In the genomic region with DNA sequence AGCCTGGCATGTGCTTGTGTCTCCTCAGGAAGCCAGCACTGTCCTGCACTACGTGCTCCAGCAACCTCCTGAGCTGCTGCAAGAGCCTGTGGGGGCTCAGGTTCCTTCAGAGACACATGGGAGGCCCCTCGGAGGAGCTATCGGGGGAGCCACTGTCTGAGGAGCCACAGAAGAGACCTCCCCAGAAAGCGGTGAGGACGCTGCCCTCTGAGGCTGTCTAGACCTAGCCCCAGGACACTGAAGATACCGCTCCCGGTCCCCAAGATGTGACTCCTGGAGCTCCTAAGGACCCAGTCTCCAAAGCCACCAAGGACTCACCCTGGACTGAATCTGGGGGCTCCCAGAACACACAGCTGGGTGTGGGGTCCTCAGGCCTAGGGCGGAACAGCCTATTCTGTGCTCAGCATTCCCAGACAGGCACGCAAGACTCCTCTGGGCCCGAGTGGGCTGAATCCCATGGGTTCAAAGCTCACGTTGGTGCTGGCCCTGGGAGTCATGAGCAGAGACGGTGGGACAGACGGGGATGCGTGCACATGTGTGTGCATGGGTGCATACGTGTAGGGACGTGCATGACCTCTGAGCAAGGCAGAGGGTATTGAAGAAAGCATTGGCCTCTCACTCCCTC, we compare ENCODE assay signal across 21 cellular contexts. TPM values are rescaled to one million over a fixed set of nuclear protein-coding genes. Genes with fewer than 3 reads are reported as not detected.
"Had no signal": no experiment of that assay in that cellular context is flagged by ENCODE, and none has a peak within 500 bp of the region (broad histone marks: within the 10 kb centered on the region; RNA-seq: fewer than 3 reads in every experiment).

No MANE protein-coding gene starts in this region.

- H3K4me1 Mint-ChIP-seq: activated B cell treated with CpG ODN at 0.5 μM for 24 hours; activated CD4-positive, alpha-beta T cell treated with anti-CD3 and anti-CD28 coated beads, Interleukin-2, amount 10 ng/mL, durations not matched to agents 7 days and 5 days; activated naive CD8-positive, alpha-beta T cell treated with anti-CD3 and anti-CD28 coated beads, Interleukin-2, amount 50 U/mL, for 24 hours; memory B cell; naive B cell; stimulated activated memory B cell treated with anti-CD40 and anti-IgM and Interleukin-4, amounts not matched to agents 10 μg/mL and 1 μg/mL and 100 μg/mL, for 72 hours; T-cell had no signal

- DNase-seq: activated B cell treated with CpG ODN at 0.5 μM for 24 hours; activated CD4-positive, alpha-beta T cell treated with anti-CD3 and anti-CD28 coated beads, Interleukin-2, amount 10 ng/mL, durations not matched to agents 7 days and 5 days; activated CD8-positive, alpha-beta memory T cell treated with anti-CD3 and anti-CD28 coated beads, Interleukin-2, amount 50 U/mL, for 48 hours; activated CD8-positive, alpha-beta T cell treated with anti-CD3 and anti-CD28 coated beads, Interleukin-2, amount 10 ng/mL, durations not matched to agents 7 days and 5 days; activated naive CD8-positive, alpha-beta T cell treated with anti-CD3 and anti-CD28 coated beads, Interleukin-2, amount 50 U/mL, for 24 hours; brain microvascular endothelial cell; cortex of kidney; hypothalamus; left lung; mucosa of descending colon; naive B cell; stimulated activated CD4-positive, alpha-beta T cell treated with anti-CD3 and anti-CD28 coated beads, Interleukin-4, amount 100 ng/mL, for 4 hours; thyroid gland had no signal

- H3K27ac Mint-ChIP-seq: activated B cell treated with CpG ODN at 0.5 μM for 24 hours; activated CD4-positive, alpha-beta T cell treated with anti-CD3 and anti-CD28 coated beads, Interleukin-2, amount 10 ng/mL, durations not matched to agents 7 days and 5 days; activated CD8-positive, alpha-beta T cell treated with anti-CD3 and anti-CD28 coated beads, Interleukin-2, amount 10 ng/mL, durations not matched to agents 7 days and 5 days; activated naive CD8-positive, alpha-beta T cell treated with anti-CD3 and anti-CD28 coated beads, Interleukin-2, amount 50 U/mL, for 24 hours; memory B cell; stimulated activated memory B cell treated with anti-CD40 and anti-IgM and Interleukin-4, amounts not matched to agents 10 μg/mL and 1 μg/mL and 100 μg/mL, for 72 hours; T-cell had no signal

- H3K4me3 ChIP-seq: left lung, mucosa of descending colon, pancreas, right lobe of liver, thyroid gland, vagina had no signal

- H3K9me3 Mint-ChIP-seq: activated CD4-positive, alpha-beta T cell treated with anti-CD3 and anti-CD28 coated beads, Interleukin-2, amount 10 ng/mL, durations not matched to agents 7 days and 5 days; activated naive CD8-positive, alpha-beta T cell treated with anti-CD3 and anti-CD28 coated beads, Interleukin-2, amount 50 U/mL, for 24 hours had no signal

- ATAC-seq: activated CD8-positive, alpha-beta T cell treated with anti-CD3 and anti-CD28 coated beads, Interleukin-2, amount 10 ng/mL, durations not matched to agents 7 days and 5 days; activated naive CD8-positive, alpha-beta T cell treated with anti-CD3 and anti-CD28 coated beads, Interleukin-2, amount 50 U/mL, for 24 hours; left lung; mucosa of descending colon; pancreas; right lobe of liver; SK-N-SH treated with all-trans-retinoic acid at 6 μM for 48 hours; stimulated activated memory B cell treated with anti-CD40 and anti-IgM and Interleukin-4, amounts not matched to agents 10 μg/mL and 1 μg/mL and 100 μg/mL, for 72 hours; T-cell had no signal

- H3K4me1 ChIP-seq: left lung, right lobe of liver, vagina had no signal

- H3K36me3 Mint-ChIP-seq: memory B cell; naive B cell; stimulated activated memory B cell treated with anti-CD40 and anti-IgM and Interleukin-4, amounts not matched to agents 10 μg/mL and 1 μg/mL and 100 μg/mL, for 72 hours had no signal

- H3K9me3 ChIP-seq: mucosa of descending colon, pancreas, right lobe of liver, thyroid gland, vagina had no signal

- H3K27me3 Mint-ChIP-seq: activated CD4-positive, alpha-beta T cell treated with anti-CD3 and anti-CD28 coated beads, Interleukin-2, amount 10 ng/mL, durations not matched to agents 7 days and 5 days; activated naive CD8-positive, alpha-beta T cell treated with anti-CD3 and anti-CD28 coated beads, Interleukin-2, amount 50 U/mL, for 24 hours; T-cell had no signal

- H3K4me3 Mint-ChIP-seq: activated B cell treated with CpG ODN at 0.5 μM for 24 hours; activated CD4-positive, alpha-beta T cell treated with anti-CD3 and anti-CD28 coated beads, Interleukin-2, amount 10 ng/mL, durations not matched to agents 7 days and 5 days; activated CD8-positive, alpha-beta T cell treated with anti-CD3 and anti-CD28 coated beads, Interleukin-2, amount 10 ng/mL, durations not matched to agents 7 days and 5 days; activated naive CD8-positive, alpha-beta T cell treated with anti-CD3 and anti-CD28 coated beads, Interleukin-2, amount 50 U/mL, for 24 hours; memory B cell; naive B cell; stimulated activated memory B cell treated with anti-CD40 and anti-IgM and Interleukin-4, amounts not matched to agents 10 μg/mL and 1 μg/mL and 100 μg/mL, for 72 hours; T-cell had no signal

- H3K36me3 ChIP-seq: brain microvascular endothelial cell, pancreas, right lobe of liver, thyroid gland, vagina had no signal

- H3K27ac ChIP-seq: brain microvascular endothelial cell, left lung, pancreas, right lobe of liver, thyroid gland, vagina had no signal

- H3K27me3 ChIP-seq: brain microvascular endothelial cell, left lung, pancreas, right lobe of liver, thyroid gland, vagina had no signal

RNA-seq across cellular contexts. Expression of gene HRH2, which starts 50.0 kb away (rescaled TPM):
- total RNA-seq: activated B cell treated with CpG ODN at 0.5 μM for 24 hours had no signal
- polyA plus RNA-seq: keratinocyte had no signal
